Comparison of ENCODE assay signal across 21 cellular contexts in genomic region chr2:69304685-69305084, GRCh38.
DNase-seq lines count a peak whose midpoint lies in the region; ATAC-seq, FAIRE-seq and TF ChIP-seq lines count a peak whose summit lies in the region.
"Had no signal": no experiment of that assay in that cellular context is flagged by ENCODE, and none has a peak within 500 bp of the region (broad histone marks: within the 10 kb centered on the region; RNA-seq: fewer than 3 reads in every experiment).

No MANE protein-coding gene starts in this region.

- ATAC-seq in A549 (no peak), GM23338 (no peak), GM19455 (IDR thresholded peaks at IDR 0.05; ENCODE audit: unreplicated experiment) (no peak), GM18907 (IDR thresholded peaks at IDR 0.05; ENCODE audit: unreplicated experiment) (no peak)
- ATAC-seq: CD8-positive, alpha-beta T cell had no signal

- H3K36me3 Mint-ChIP-seq in GM23338 (ENCODE audit: low read depth) = no peaks in the 10 kb centered on the region; the same call in 2 of the 3 replicates
- H3K36me3 Mint-ChIP-seq: CD4-positive, CD25-positive, alpha-beta regulatory T cell; CD8-positive, alpha-beta T cell had no signal

- no peak for TF ChIP-seq EP300 in A549 (IDR thresholded peaks at IDR 0.05)

- H3K4me3 Mint-ChIP-seq in GM23338 = no peak overlapping the region
- H3K4me3 Mint-ChIP-seq: CD8-positive, alpha-beta T cell had no signal

- no peaks in the 10 kb centered on the region; the same call in 1 of the 2 replicates for H3K9me2 ChIP-seq in GM23338 (ENCODE audit: insufficient read depth)

- H3K9me3 ChIP-seq in A549 = peaks cover 8% of the 10 kb centered on the region; the same call in 1 of the 3 replicates
- H3K9me3 ChIP-seq in osteoblast (ENCODE audit: low read depth, low read length) = peaks cover 2% of the 10 kb centered on the region
- no peaks in the 10 kb centered on the region for H3K9me3 ChIP-seq in small intestine (ENCODE audit: control insufficient read depth, low read depth)
- H3K9me3 ChIP-seq: Caco-2 had no signal

- CTCF ChIA-PET in A549 (lab: Yijun Ruan, JAX) = interaction anchor here (0.5 to 4.7 kb wide), 5 partner anchors 48 to 842 kb away, joined by 3 to 38 read pairs (median 7); no protein-coding TSS in a partner anchor

- H3K27me3 ChIP-seq in GM23338 (ENCODE audit: insufficient read depth) (peaks cover 28% of the 10 kb centered on the region), osteoblast (ENCODE audit: insufficient read depth, low read length) (no peaks in the 10 kb centered on the region), small intestine (ENCODE audit: control insufficient read depth in 2 of 2, insufficient read depth in 2 of 2, low read length in 2 of 2) (peaks cover 0 to 6% of the 10 kb centered on the region in 2 donors)

- DNase-seq in A549 (ENCODE audit: low read depth in 1 of 2, low spot score in 1 of 2) (no peak), GM23338 (ENCODE audit: low spot score) (peak; percentile 30), SK-N-DZ (ENCODE audit: low spot score) (peak; percentile 38), osteoblast (ENCODE audit: insufficient read length, low spot score, missing footprints) (peak; percentile 27), small intestine (no peak)
- DNase-seq: 8988T; Caco-2; CD4-positive, CD25-positive, alpha-beta regulatory T cell; CD8-positive, alpha-beta T cell; DMS153; DND-41; H7; HCEC 1CT had no signal

- no peak overlapping the region for H2AFZ ChIP-seq in GM23338
- H2AFZ ChIP-seq in osteoblast (ENCODE audit: low read length) = no peak overlapping the region

- H3K4me2 ChIP-seq in A549 (no peak overlapping the region), GM23338 (no peak overlapping the region), osteoblast (ENCODE audit: insufficient read depth, low read length) (no peak overlapping the region)
- H3K4me2 ChIP-seq: BLaER1 had no signal

- no peak for TF ChIP-seq RAD21 in A549 (conservative IDR thresholded peaks at IDR 0.05 in 1 of 2, IDR thresholded peaks at IDR 0.05 in 1 of 2)

- peaks cover 10% of the 10 kb centered on the region for H3K4me1 Mint-ChIP-seq in GM23338

- no peak overlapping the region for H3K27ac Mint-ChIP-seq in GM23338
- H3K27ac Mint-ChIP-seq: CD4-positive, CD25-positive, alpha-beta regulatory T cell; CD8-positive, alpha-beta T cell had no signal

- H3K36me3 ChIP-seq in GM23338 (ENCODE audit: insufficient read depth) = no peaks in the 10 kb centered on the region
- H3K36me3 ChIP-seq in osteoblast (ENCODE audit: insufficient read depth, low read length) = no peaks in the 10 kb centered on the region
- H3K36me3 ChIP-seq in small intestine (ENCODE audit: control insufficient read depth in 2 of 2, insufficient read depth in 2 of 2, low read length in 2 of 2) = no peaks in the 10 kb centered on the region
- H3K36me3 ChIP-seq: BLaER1 had no signal

- H3F3A ChIP-seq in GM23338 (replicated peaks; ENCODE audit: low read depth) = 0 out of 2 replicates have a peak, but pooled peaks cover 2% of the 10 kb centered on the region

- H3K27ac ChIP-seq in A549 (peak overlapping the region; percentile 94 to 99; a peak in 5 of 6 replicates), GM23338 (ENCODE audit: low read depth) (no peak overlapping the region), osteoblast (ENCODE audit: low read depth, low read length) (no peak overlapping the region), small intestine (ENCODE audit: low read depth in 1 of 2, low read length in 1 of 2) (no peak overlapping the region)
- H3K27ac ChIP-seq: BLaER1, C4-2B had no signal

- peaks cover 23% of the 10 kb centered on the region for H3K27me3 Mint-ChIP-seq in GM23338 (ENCODE audit: insufficient read depth, low read depth, poor library complexity)

- H4K20me1 ChIP-seq in GM23338 (replicated peaks; ENCODE audit: insufficient read depth) (no peaks in the 10 kb centered on the region), osteoblast (ENCODE audit: insufficient read depth, low read length) (no peaks in the 10 kb centered on the region)
- H4K20me1 ChIP-seq: BLaER1 had no signal

- peaks cover 41% of the 10 kb centered on the region for H3K4me1 ChIP-seq in A549
- H3K4me1 ChIP-seq in GM23338 (ENCODE audit: insufficient read depth) = peaks cover 6% of the 10 kb centered on the region; the same call in 1 of the 2 replicates
- H3K4me1 ChIP-seq in osteoblast (ENCODE audit: insufficient read depth, low read length) = peaks cover 33% of the 10 kb centered on the region
- peaks cover 0 to 6% of the 10 kb centered on the region in 2 donors for H3K4me1 ChIP-seq in small intestine (ENCODE audit: control insufficient read depth in 2 of 2, insufficient read depth in 1 of 2, low read depth in 1 of 2, low read length in 1 of 2)

- TF ChIP-seq CTCF in A549 (IDR thresholded peaks at IDR 0.05) (no peak), GM23338 (conservative IDR thresholded peaks at IDR 0.05; ENCODE audit: low read depth in 2 of 2) (no peak), osteoblast (IDR thresholded peaks at IDR 0.05; ENCODE audit: extremely low read depth, low read depth, low read length) (no peak)

- FAIRE-seq in A549 (lab: Jason Lieb, UNC) = no peak
- no peak for FAIRE-seq in small intestine (lab: Jason Lieb, UNC)
- FAIRE-seq: G401.6, GM12892, GM19239, H1 had no signal

- no peaks in the 10 kb centered on the region for H3K79me2 ChIP-seq in GM23338 (replicated peaks; ENCODE audit: insufficient read depth)
- H3K79me2 ChIP-seq in osteoblast (ENCODE audit: insufficient read depth, low read length) = no peaks in the 10 kb centered on the region

- POLR2A ChIA-PET in A549 (lab: Yijun Ruan, JAX) = no interaction called here

- no peak for TF ChIP-seq POLR2A in A549 (IDR thresholded peaks at IDR 0.05; ENCODE audit: low read length)

- H3K9me3 Mint-ChIP-seq in GM23338 = peaks cover 3% of the 10 kb centered on the region; the same call in 2 of the 3 replicates
- H3K9me3 Mint-ChIP-seq: CD8-positive, alpha-beta T cell had no signal

- no peak overlapping the region for H3K4me3 ChIP-seq in A549
- H3K4me3 ChIP-seq in GM23338 = no peak overlapping the region
- H3K4me3 ChIP-seq in osteoblast (ENCODE audit: insufficient read depth, low read length) = no peak overlapping the region
- H3K4me3 ChIP-seq in small intestine (ENCODE audit: low read depth in 1 of 2, low read length in 2 of 2) = no peak overlapping the region
- H3K4me3 ChIP-seq: BLaER1 had no signal

- WGBS in A549 (ENCODE audit: missing lambda C conversion rate) = 91% methylated on average over 13 of the region's 13 CpGs
- WGBS in small intestine, 3 donors = 64 to 82% (median 79%) methylated on average over 12 to 13 of the region's 13 CpGs

TF ChIP-seq in A549, 52 proteins besides CTCF, POLR2A, EP300 and RAD21:
- no peak for TF ChIP-seq ZFP36 (IDR thresholded peaks at IDR 0.05; ENCODE audit: borderline replicate concordance, partially characterized antibody)
- TF ChIP-seq ZNF302 (CRISPR knock-in tag; IDR thresholded peaks at IDR 0.05) = no peak
- TF ChIP-seq GATA3 (IDR thresholded peaks at IDR 0.05; ENCODE audit: borderline replicate concordance) = no peak
- TF ChIP-seq EHMT2 (IDR thresholded peaks at IDR 0.05; ENCODE audit: low read depth) = no peak
- no peak for TF ChIP-seq BHLHE40 (IDR thresholded peaks at IDR 0.05; ENCODE audit: low read depth, low read length)
TF ChIP-seq in A549: peak in this region for 0.

TF ChIP-seq in GM23338, 12 proteins besides CTCF, POLR2A, EP300 and RAD21:
- no peak for TF ChIP-seq POLR2AphosphoS5 (IDR thresholded peaks at IDR 0.05; ENCODE audit: low read depth)

Comparison
In these comparisons a context has a peak if more than half of its experiments do, and no peak if none do; other contexts are left out.
1. DNase-seq: peak in GM23338 (single experiment), SK-N-DZ (single experiment) and osteoblast (single experiment); none in A549 (0 of 2) and small intestine (single experiment).
2. H3K27ac ChIP-seq: peak in A549 (2 of 2); none in GM23338 (single experiment), osteoblast (single experiment) and small intestine (0 of 2).